Comparison of ENCODE assay signal across 7 cellular contexts in genomic region chr20:52081066-52081465, GRCh38.
"Had no signal": no experiment of that assay in that cellular context is flagged by ENCODE, and none has a peak within 500 bp of the region (broad histone marks: within the 10 kb centered on the region; RNA-seq: fewer than 3 reads in every experiment).

No MANE protein-coding gene starts in this region.

- ATAC-seq: HCT116 had no signal

- H3K4me3 Mint-ChIP-seq: HFFc6, IgD-negative memory B cell had no signal

- H3K4me3 ChIP-seq: HAP-1 had no signal

- H3K9me3 ChIP-seq: HAP-1 had no signal

- H3K27ac Mint-ChIP-seq: HFFc6, IgD-negative memory B cell had no signal

- H3K27ac ChIP-seq: HL-60 had no signal

- H3K36me3 ChIP-seq: HAP-1 had no signal

- DNase-seq: GOT3, H7, HFFc6 had no signal

- H3K27me3 Mint-ChIP-seq: IgD-negative memory B cell had no signal

- H3K4me1 Mint-ChIP-seq: IgD-negative memory B cell had no signal
